In the genomic region with DNA sequence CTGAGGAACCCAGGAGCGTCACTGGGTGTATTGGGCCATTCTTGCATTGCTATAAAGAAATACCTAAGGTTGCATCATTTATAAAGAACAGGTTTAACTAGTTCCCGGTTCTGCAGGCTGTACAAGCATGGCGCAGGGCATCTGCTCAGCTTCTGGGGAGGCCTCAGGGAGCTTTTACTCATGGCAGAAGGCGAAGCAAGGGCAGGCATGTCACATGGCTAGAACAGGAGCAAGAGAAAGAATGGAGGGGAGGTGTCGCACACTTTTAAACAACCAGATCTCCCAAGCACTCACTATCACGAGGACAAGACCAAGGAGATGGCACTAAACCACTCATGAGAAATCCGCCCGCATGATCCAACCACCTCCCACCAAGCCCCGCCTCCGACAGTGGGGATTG, we compare ENCODE assay signal across 29 cellular contexts.
"Had no signal": no experiment of that assay in that cellular context is flagged by ENCODE, and none has a peak within 500 bp of the region (broad histone marks: within the 10 kb centered on the region; RNA-seq: fewer than 3 reads in every experiment).

No MANE protein-coding gene starts in this region.

- H3K27ac Mint-ChIP-seq: activated CD4-positive, alpha-beta memory T cell treated with anti-CD3 and anti-CD28 coated beads for 36 hours; activated CD4-positive, alpha-beta T cell treated with anti-CD3 and anti-CD28 coated beads for 36 hours; activated CD4-positive, alpha-beta T cell treated with anti-CD3 and anti-CD28 coated beads, Interleukin-2, amount 10 ng/mL, durations not matched to agents 24 days and 14 days; activated CD8-positive, alpha-beta memory T cell treated with anti-CD3 and anti-CD28 coated beads, Interleukin-2, amount 10 ng/mL, durations not matched to agents 7 days and 5 days; activated CD8-positive, alpha-beta T cell treated with anti-CD3 and anti-CD28 coated beads, Interleukin-2, amount 10 ng/mL, durations not matched to agents 7 days and 5 days; activated naive CD4-positive, alpha-beta T cell treated with anti-CD3 and anti-CD28 coated beads, Interleukin-2, amount 10 ng/mL, durations not matched to agents 7 days and 5 days; activated naive CD8-positive, alpha-beta T cell treated with anti-CD3 and anti-CD28 coated beads, Interleukin-2, amount 10 ng/mL, durations not matched to agents 7 days and 5 days; activated T-cell treated with anti-CD3 and anti-CD28 coated beads, Interleukin-2, amount 50 U/mL, for 72 hours; brain had no signal

- H3K27ac ChIP-seq: breast epithelium, cardiac muscle cell, colonic mucosa, dorsolateral prefrontal cortex, esophagus squamous epithelium, gastroesophageal sphincter had no signal

- H3K4me1 Mint-ChIP-seq: activated CD4-positive, alpha-beta T cell treated with anti-CD3 and anti-CD28 coated beads for 36 hours had no signal

- H3K4me3 Mint-ChIP-seq: activated CD4-positive, alpha-beta memory T cell treated with anti-CD3 and anti-CD28 coated beads for 36 hours; activated CD4-positive, alpha-beta T cell treated with anti-CD3 and anti-CD28 coated beads for 36 hours; activated CD4-positive, alpha-beta T cell treated with anti-CD3 and anti-CD28 coated beads, Interleukin-2, amount 10 ng/mL, durations not matched to agents 24 days and 14 days; activated CD8-positive, alpha-beta memory T cell treated with anti-CD3 and anti-CD28 coated beads, Interleukin-2, amount 10 ng/mL, durations not matched to agents 7 days and 5 days; activated CD8-positive, alpha-beta T cell treated with anti-CD3 and anti-CD28 coated beads, Interleukin-2, amount 10 ng/mL, durations not matched to agents 7 days and 5 days; activated naive CD4-positive, alpha-beta T cell treated with anti-CD3 and anti-CD28 coated beads, Interleukin-2, amount 10 ng/mL, durations not matched to agents 7 days and 5 days; activated naive CD8-positive, alpha-beta T cell treated with anti-CD3 and anti-CD28 coated beads, Interleukin-2, amount 10 ng/mL, durations not matched to agents 7 days and 5 days; activated T-cell treated with anti-CD3 and anti-CD28 coated beads, Interleukin-2, amount 50 U/mL, for 72 hours; brain had no signal

- H3K4me1 ChIP-seq: breast epithelium, colonic mucosa had no signal

- H3K9me3 Mint-ChIP-seq: activated CD4-positive, alpha-beta T cell treated with anti-CD3 and anti-CD28 coated beads, Interleukin-2, amount 10 ng/mL, durations not matched to agents 24 days and 14 days; activated naive CD4-positive, alpha-beta T cell treated with anti-CD3 and anti-CD28 coated beads, Interleukin-2, amount 10 ng/mL, durations not matched to agents 7 days and 5 days had no signal

- H3K4me3 ChIP-seq: ascending aorta, breast epithelium, cardiac muscle cell, colonic mucosa, dorsolateral prefrontal cortex, esophagus squamous epithelium, gastroesophageal sphincter had no signal

- H3K36me3 Mint-ChIP-seq: activated CD4-positive, alpha-beta memory T cell treated with anti-CD3 and anti-CD28 coated beads for 36 hours; activated CD8-positive, alpha-beta memory T cell treated with anti-CD3 and anti-CD28 coated beads, Interleukin-2, amount 10 ng/mL, durations not matched to agents 7 days and 5 days; activated naive CD4-positive, alpha-beta T cell treated with anti-CD3 and anti-CD28 coated beads, Interleukin-2, amount 10 ng/mL, durations not matched to agents 7 days and 5 days had no signal

- H3K36me3 ChIP-seq: ascending aorta, breast epithelium, cardiac muscle cell, colonic mucosa, esophagus squamous epithelium, gastroesophageal sphincter had no signal

- H3K9me3 ChIP-seq: colonic mucosa, esophagus squamous epithelium had no signal

- DNase-seq: activated CD4-positive, alpha-beta memory T cell treated with anti-CD3 and anti-CD28 coated beads for 36 hours; activated CD4-positive, alpha-beta T cell treated with anti-CD3 and anti-CD28 coated beads for 36 hours; activated CD4-positive, alpha-beta T cell treated with anti-CD3 and anti-CD28 coated beads, Interleukin-2, amount 10 ng/mL, durations not matched to agents 24 days and 14 days; activated CD4-positive, CD25-positive, alpha-beta regulatory T cell; activated CD4-positive, CD25-positive, alpha-beta regulatory T cell treated with anti-CD3 and anti-CD28 coated beads, Interleukin-2, amount 50 U/mL, for 72 hours; activated CD8-positive, alpha-beta memory T cell treated with anti-CD3 and anti-CD28 coated beads, Interleukin-2, amount 50 U/mL, for 4 hours; activated CD8-positive, alpha-beta T cell treated with anti-CD3 and anti-CD28 coated beads, Interleukin-2, amount 10 ng/mL, durations not matched to agents 7 days and 5 days; activated gamma-delta T cell; activated naive CD4-positive, alpha-beta T cell; activated naive CD4-positive, alpha-beta T cell treated with anti-CD3 and anti-CD28 coated beads, Interleukin-2, amount 10 ng/mL, durations not matched to agents 7 days and 5 days; activated naive CD8-positive, alpha-beta T cell treated with anti-CD3 and anti-CD28 coated beads, Interleukin-2, amount 10 ng/mL, durations not matched to agents 7 days and 5 days; activated T-cell treated with anti-CD3 and anti-CD28 coated beads, Interleukin-2, amount 50 U/mL, for 1 hour; activated T-cell treated with anti-CD3 and anti-CD28 coated beads, Interleukin-2, amount 50 U/mL, for 72 hours; central memory CD4-positive, alpha-beta T cell; cerebellar nuclear complex; colonic mucosa; dorsolateral prefrontal cortex; effector memory CD4-positive, alpha-beta T cell; erythroblast; esophagus squamous epithelium; foreskin melanocyte; T-helper 2 cell had no signal

- H3K27me3 ChIP-seq: ascending aorta, breast epithelium, cardiac muscle cell, colonic mucosa, dorsolateral prefrontal cortex, esophagus squamous epithelium, gastroesophageal sphincter had no signal

- ATAC-seq: activated CD4-positive, alpha-beta T cell treated with anti-CD3 and anti-CD28 coated beads for 36 hours; activated CD8-positive, alpha-beta memory T cell treated with anti-CD3 and anti-CD28 coated beads, Interleukin-2, amount 10 ng/mL, durations not matched to agents 7 days and 5 days; activated CD8-positive, alpha-beta T cell treated with anti-CD3 and anti-CD28 coated beads, Interleukin-2, amount 10 ng/mL, durations not matched to agents 7 days and 5 days; activated naive CD4-positive, alpha-beta T cell treated with anti-CD3 and anti-CD28 coated beads, Interleukin-2, amount 50 U/mL, for 72 hours; activated T-cell treated with anti-CD3 and anti-CD28 coated beads, Interleukin-2, amount 50 U/mL, for 72 hours; gastroesophageal sphincter had no signal

- H3K27me3 Mint-ChIP-seq: activated CD4-positive, alpha-beta memory T cell treated with anti-CD3 and anti-CD28 coated beads for 36 hours; activated CD4-positive, alpha-beta T cell treated with anti-CD3 and anti-CD28 coated beads for 36 hours; brain had no signal
